Comparison of ENCODE assay signal across 21 cellular contexts in the genomic region with DNA sequence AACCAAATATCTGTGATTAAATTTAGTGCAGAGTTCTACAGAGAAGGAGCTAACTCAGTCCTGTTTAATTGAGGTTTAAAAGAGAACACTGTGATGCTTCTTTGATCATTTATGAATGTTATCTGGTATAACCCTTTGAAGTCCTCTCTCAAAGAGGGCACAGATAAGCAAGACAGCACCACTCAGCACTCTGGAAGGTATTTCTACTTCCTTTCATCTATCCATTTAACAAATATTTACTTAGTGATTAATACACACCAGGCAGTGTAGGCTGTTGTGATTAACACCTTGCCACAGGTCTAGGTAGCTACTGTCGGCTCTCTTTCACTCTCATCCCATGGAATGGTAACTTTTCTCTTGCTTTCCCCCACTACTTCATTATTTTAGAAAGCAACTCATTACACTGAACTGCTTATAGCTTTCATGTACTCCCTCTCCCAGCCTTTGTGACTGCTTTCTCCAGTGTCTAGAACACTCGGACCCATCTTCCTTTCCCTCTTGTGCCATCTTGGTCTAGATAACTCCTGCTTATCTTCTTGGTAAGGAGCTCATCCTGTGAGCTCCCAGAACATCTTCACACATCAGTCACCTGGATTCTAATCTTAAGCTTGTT. TPM values are rescaled to one million over a fixed set of nuclear protein-coding genes. Genes with fewer than 3 reads are reported as not detected.
DNase-seq lines count a peak whose midpoint lies in the region; ATAC-seq and TF ChIP-seq lines count a peak whose summit lies in the region.
"Had no signal": no experiment of that assay in that cellular context is flagged by ENCODE, and none has a peak within 500 bp of the region (broad histone marks: within the 10 kb centered on the region; RNA-seq: fewer than 3 reads in every experiment).

No MANE protein-coding gene starts in this region.

- ATAC-seq in foreskin keratinocyte (peak; percentile 24), GM21825 (IDR thresholded peaks at IDR 0.05; ENCODE audit: unreplicated experiment) (no peak), Right ventricle myocardium inferior (no peak)

- DNase-seq in NCI-H510A treated with DMSO at 0.1 percent for 48 hours (lab: John Stamatoyannopoulos, UW) (peak; percentile 32), NCI-H510A (lab: John Stamatoyannopoulos, UW) (no peak), foreskin keratinocyte (no peak), BE2C (no peak), right atrium auricular region (ENCODE audit: low spot score) (no peak), Right ventricle myocardium inferior (ENCODE audit: missing footprints) (no peak)
- DNase-seq: activated CD4-positive, alpha-beta T cell treated with anti-CD3 and anti-CD28 coated beads, Interleukin-2, amount 50 U/mL, for 1 hour; activated naive CD4-positive, alpha-beta T cell treated with anti-CD3 and anti-CD28 coated beads, Interleukin-2, amount 50 U/mL, for 16 hours; HCEC 1CT; KG1; kidney; NCI-H1436 treated with DMSO at 0.1 percent for 48 hours; NCI-H2171; NCI-H526 treated with DMSO at 0.1 percent for 48 hours; Right ventricle myocardium superior; stimulated activated CD8-positive, alpha-beta memory T cell treated with anti-CD3 and anti-CD28 coated beads, Interleukin-4, amount 100 ng/mL, for 48 hours; T1000 had no signal

- no peak overlapping the region for H3K9ac ChIP-seq in OCI-LY3 (ENCODE audit: low read length)

- H3K9me3 ChIP-seq in OCI-LY3 (ENCODE audit: insufficient read depth, low read length) (no peaks in the 10 kb centered on the region), BE2C (no peaks in the 10 kb centered on the region), right atrium auricular region (no peaks in the 10 kb centered on the region)

- no peaks in the 10 kb centered on the region for H3K79me2 ChIP-seq in OCI-LY3 (ENCODE audit: low read length)

- H3K27ac ChIP-seq in OCI-LY3 (ENCODE audit: low read length) = no peak overlapping the region
- no peak overlapping the region for H3K27ac ChIP-seq in foreskin keratinocyte
- H3K27ac ChIP-seq in right atrium auricular region = no peak overlapping the region
- H3K27ac ChIP-seq: coronary artery had no signal

- H3K4me2 ChIP-seq in OCI-LY3 (ENCODE audit: low read length) = 0 out of 2 replicates have a peak overlapping the region, but pooled peaks have one; percentile 1

- TF ChIP-seq CTCF in OCI-LY3 (IDR thresholded peaks at IDR 0.05; ENCODE audit: low read depth, low read length) (no peak), foreskin keratinocyte (conservative IDR thresholded peaks at IDR 0.05) (no peak), BE2C (IDR thresholded peaks at IDR 0.05; ENCODE audit: low read depth, low read length) (no peak), right atrium auricular region (IDR thresholded peaks at IDR 0.05) (no peak)

- H3K27me3 ChIP-seq in OCI-LY3 (ENCODE audit: low read depth, low read length) = no peaks in the 10 kb centered on the region
- no peaks in the 10 kb centered on the region for H3K27me3 ChIP-seq in foreskin keratinocyte
- H3K27me3 ChIP-seq in BE2C = no peaks in the 10 kb centered on the region; the same call in none of the 2 replicates
- no peaks in the 10 kb centered on the region for H3K27me3 ChIP-seq in right atrium auricular region

- no peaks in the 10 kb centered on the region for H3K36me3 ChIP-seq in OCI-LY3 (replicated peaks; ENCODE audit: low read depth, low read length)
- H3K36me3 ChIP-seq in BE2C = no peaks in the 10 kb centered on the region
- H3K36me3 ChIP-seq in right atrium auricular region = no peaks in the 10 kb centered on the region

- no peak overlapping the region for H2AFZ ChIP-seq in OCI-LY3 (ENCODE audit: low read depth, low read length)

- H4K20me1 ChIP-seq in OCI-LY3 (ENCODE audit: insufficient read depth, low read length) = no peaks in the 10 kb centered on the region

- peaks cover 25% of the 10 kb centered on the region for H3K4me1 ChIP-seq in OCI-LY3 (ENCODE audit: low read length)
- no peaks in the 10 kb centered on the region for H3K4me1 ChIP-seq in foreskin keratinocyte
- H3K4me1 ChIP-seq in BE2C = no peaks in the 10 kb centered on the region
- no peaks in the 10 kb centered on the region for H3K4me1 ChIP-seq in right atrium auricular region

- intact Hi-C loops in Right ventricle myocardium inferior (cut with DNase I) = no loop called here

- H3K4me3 ChIP-seq in OCI-LY3 (ENCODE audit: low read length) = no peak overlapping the region
- no peak overlapping the region for H3K4me3 ChIP-seq in BE2C (ENCODE audit: low read depth, low read length)
- H3K4me3 ChIP-seq in right atrium auricular region = no peak overlapping the region
- H3K4me3 ChIP-seq: coronary artery had no signal

RNA-seq across cellular contexts. Expression of a gene that starts 54.7 kb away (rescaled TPM):
- total RNA-seq in foreskin keratinocyte = 0.99 and 1.3 TPM in 2 replicates
- 0.90 and 0.95 TPM in 2 replicates for polyA plus RNA-seq in foreskin keratinocyte
- polyA plus RNA-seq in BE2C (2012; ENCODE audit: insufficient read depth, insufficient read length, low read depth) = 3.8 TPM
- under 1 TPM in 1 of 2 donors, not detected in 1; 0.39 TPM for total RNA-seq in right atrium auricular region
- not detected for total RNA-seq in Right ventricle myocardium inferior
- total RNA-seq: OCI-LY7, Right ventricle myocardium superior had no signal
